13 cellular contexts compared by ENCODE assay signal in genomic region chr4:91471280-91471679, GRCh38.
DNase-seq lines count a peak whose midpoint lies in the region; ATAC-seq and TF ChIP-seq lines count a peak whose summit lies in the region.
"Had no signal": no experiment of that assay in that cellular context is flagged by ENCODE, and none has a peak within 500 bp of the region (broad histone marks: within the 10 kb centered on the region; RNA-seq: fewer than 3 reads in every experiment).

No MANE protein-coding gene starts in this region.

- H3K4me3 ChIP-seq in kidney epithelial cell (ENCODE audit: low read depth, low read length): no peak overlapping the region
- H3K4me3 ChIP-seq: PC-9 had no signal

- TF ChIP-seq CTCF in kidney epithelial cell (IDR thresholded peaks at IDR 0.05; ENCODE audit: insufficient read depth, low read length, poor library complexity, severe bottlenecking): no peak

- ATAC-seq in GM21526 (IDR thresholded peaks at IDR 0.05; ENCODE audit: low FRiP score, unreplicated experiment) (no peak), GM19351 (IDR thresholded peaks at IDR 0.05; ENCODE audit: unreplicated experiment) (no peak)
- ATAC-seq: CD8-positive, alpha-beta T cell had no signal

- H3K36me3 ChIP-seq in kidney epithelial cell (ENCODE audit: control insufficient read depth, insufficient read depth, low read length): no peaks in the 10 kb centered on the region

- no peaks in the 10 kb centered on the region for H3K27me3 ChIP-seq in kidney epithelial cell (ENCODE audit: control insufficient read depth, insufficient read depth, low read length)

- peak; percentile 6 for DNase-seq in COLO668 (lab: John Stamatoyannopoulos, UW; ENCODE audit: unreplicated experiment)
- DNase-seq in DMS53 treated with DMSO at 0.1 percent for 48 hours (lab: John Stamatoyannopoulos, UW; ENCODE audit: unreplicated experiment): peak; percentile 95
- peak; percentile 62 for DNase-seq in NCI-H69 (lab: John Stamatoyannopoulos, UW)
- peak; percentile 1 for DNase-seq in kidney epithelial cell (ENCODE audit: low read depth)
- no peak for DNase-seq in inferior parietal cortex (ENCODE audit: extremely low spot score)
- no peak for DNase-seq in activated naive CD4-positive, alpha-beta T cell treated with Interleukin-2 at 50 U/mL for 16 hours
- DNase-seq: CD8-positive, alpha-beta T cell; MV-4-11; PC-9; SK-N-SH; T-helper 1 cell had no signal

Comparison
In these comparisons a context has a peak if more than half of its experiments do, and no peak if none do; other contexts are left out.
1. DNase-seq: peak in COLO668 (single experiment), DMS53 treated with DMSO at 0.1 percent for 48 hours (single experiment), NCI-H69 (single experiment) and kidney epithelial cell (single experiment); none in inferior parietal cortex (single experiment) and activated naive CD4-positive, alpha-beta T cell treated with Interleukin-2 at 50 U/mL for 16 hours (single experiment).